Comparison of ENCODE assay signal across 14 cellular contexts in the genomic region with DNA sequence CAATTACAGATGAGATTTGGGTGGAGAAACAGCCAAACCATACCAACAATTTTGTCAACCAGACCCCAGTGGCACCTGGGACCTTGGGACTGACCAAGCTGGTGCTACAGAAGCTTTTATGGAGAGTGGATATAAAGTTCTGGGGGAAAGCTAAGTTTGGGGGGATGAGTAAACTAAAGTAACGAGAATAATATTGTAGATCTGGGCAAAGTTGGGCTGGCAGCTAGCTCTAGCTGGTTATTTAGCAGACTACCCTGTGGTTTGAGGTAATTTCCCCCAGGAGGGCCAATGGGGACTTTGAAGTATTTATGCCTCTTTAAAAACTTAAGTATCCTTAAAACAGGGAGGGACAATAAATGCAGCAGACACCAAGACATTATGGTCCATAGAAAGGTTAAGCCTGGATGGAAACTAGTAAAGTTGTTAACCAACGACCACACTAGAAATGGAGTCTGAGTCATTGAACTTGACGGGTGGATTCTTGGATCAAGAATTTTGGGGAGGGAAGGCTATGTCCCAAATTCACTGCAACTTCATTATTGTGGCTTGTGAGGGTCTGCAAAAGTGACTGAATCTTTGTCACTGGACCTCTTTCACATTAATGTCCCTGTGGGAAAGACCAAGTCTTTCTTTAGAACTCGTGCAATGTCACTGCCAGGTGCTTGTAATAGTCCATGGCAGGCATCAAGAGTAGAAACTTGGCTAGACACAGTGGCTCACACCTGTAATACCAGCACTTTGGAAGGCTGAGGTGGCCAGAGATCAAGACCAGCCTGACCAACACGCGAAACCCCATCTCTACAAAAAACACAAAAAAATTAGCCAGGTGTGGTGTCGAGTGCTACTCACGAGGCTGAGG. TPM values are rescaled to one million over a fixed set of nuclear protein-coding genes. Genes with fewer than 3 reads are reported as not detected.
A peak's percentile ranks its signal among the peaks of the same experiment; 100 is the strongest.
DNase-seq lines count a peak whose midpoint lies in the region; ATAC-seq and TF ChIP-seq lines count a peak whose summit lies in the region.
"Had no signal": no experiment of that assay in that cellular context is flagged by ENCODE, and none has a peak within 500 bp of the region (broad histone marks: within the 10 kb centered on the region; RNA-seq: fewer than 3 reads in every experiment).

No MANE protein-coding gene starts in this region.

- intact Hi-C loops in transverse colon (cut with DNase I; ENCODE audit: low total_unique reads), result no loop called here

- ATAC-seq in stimulated activated memory B cell treated with anti-CD40 and anti-IgM and Interleukin-4, amounts not matched to agents 10 μg/mL and 1 μg/mL and 100 μg/mL, for 72 hours, result no peak
- no peak for ATAC-seq in GM18867 (IDR thresholded peaks at IDR 0.05; ENCODE audit: unreplicated experiment)

- WGBS in HUES64, result 93% methylated on average over 8 of the region's 8 CpGs
- WGBS in transverse colon (ENCODE audit: low coverage in 1 of 2), 2 donors, result 87% methylated on average over 6 to 8 of the region's 8 CpGs

- H3K27me3 Mint-ChIP-seq in activated naive CD4-positive, alpha-beta T cell treated with anti-CD3 and anti-CD28 coated beads, Interleukin-2, amount 50 U/mL, for 24 hours, result no peaks in the 10 kb centered on the region
- peaks cover 9% of the 10 kb centered on the region for H3K27me3 Mint-ChIP-seq in endothelial cell (ENCODE audit: unreplicated experiment)
- no peaks in the 10 kb centered on the region for H3K27me3 Mint-ChIP-seq in stimulated activated memory B cell treated with anti-CD40 and anti-IgM and Interleukin-4, amounts not matched to agents 10 μg/mL and 1 μg/mL and 100 μg/mL, for 72 hours
- H3K27me3 Mint-ChIP-seq: activated CD4-positive, alpha-beta memory T cell treated with anti-CD3 and anti-CD28 coated beads for 36 hours had no signal

- no peak overlapping the region for H3K9ac ChIP-seq in HUES64 (ENCODE audit: low read depth, low read length)

- DNase-seq in activated naive CD4-positive, alpha-beta T cell treated with anti-CD3 and anti-CD28 coated beads, Interleukin-2, amount 50 U/mL, for 16 hours, result no peak
- DNase-seq in endothelial cell (ENCODE audit: low spot score), result no peak
- no peak for DNase-seq in NCI-H226
- no peak for DNase-seq in transverse colon
- DNase-seq: activated CD4-positive, alpha-beta memory T cell treated with anti-CD3 and anti-CD28 coated beads for 36 hours; activated effector memory CD4-positive, alpha-beta T cell treated with Interleukin-2 at 50 U/mL for 16 hours; central memory CD4-positive, alpha-beta T cell; NCI-H2029; ovary had no signal

- in situ Hi-C loops in transverse colon (cut with MboI; ENCODE audit: low pct_ligation_motif_present in 1 of 4, low pct_unique_long_range_greater_than_20kb in 1 of 4, low sequenced_read_pairs in 3 of 4), result no loop called here

- peaks cover 28% of the 10 kb centered on the region for H3K4me1 ChIP-seq in HUES64 (ENCODE audit: insufficient read depth, low read length)
- H3K4me1 ChIP-seq in transverse colon, result no peaks in the 10 kb centered on the region

- H3K4me1 Mint-ChIP-seq in activated naive CD4-positive, alpha-beta T cell treated with anti-CD3 and anti-CD28 coated beads, Interleukin-2, amount 50 U/mL, for 24 hours, result peaks cover 50% of the 10 kb centered on the region
- peaks cover 37% of the 10 kb centered on the region for H3K4me1 Mint-ChIP-seq in endothelial cell (ENCODE audit: unreplicated experiment)
- H3K4me1 Mint-ChIP-seq in stimulated activated memory B cell treated with anti-CD40 and anti-IgM and Interleukin-4, amounts not matched to agents 10 μg/mL and 1 μg/mL and 100 μg/mL, for 72 hours, result peaks cover 51% of the 10 kb centered on the region

- H3K27ac Mint-ChIP-seq in activated naive CD4-positive, alpha-beta T cell treated with anti-CD3 and anti-CD28 coated beads, Interleukin-2, amount 50 U/mL, for 24 hours, result peak overlapping the region; percentile 92
- peak overlapping the region; percentile 75 for H3K27ac Mint-ChIP-seq in endothelial cell (ENCODE audit: unreplicated experiment)
- H3K27ac Mint-ChIP-seq in stimulated activated memory B cell treated with anti-CD40 and anti-IgM and Interleukin-4, amounts not matched to agents 10 μg/mL and 1 μg/mL and 100 μg/mL, for 72 hours, result peak overlapping the region; percentile 10

- no peaks in the 10 kb centered on the region for H3K9me3 Mint-ChIP-seq in activated naive CD4-positive, alpha-beta T cell treated with anti-CD3 and anti-CD28 coated beads, Interleukin-2, amount 50 U/mL, for 24 hours
- no peaks in the 10 kb centered on the region for H3K9me3 Mint-ChIP-seq in endothelial cell (ENCODE audit: unreplicated experiment)
- H3K9me3 Mint-ChIP-seq in stimulated activated memory B cell treated with anti-CD40 and anti-IgM and Interleukin-4, amounts not matched to agents 10 μg/mL and 1 μg/mL and 100 μg/mL, for 72 hours, result no peaks in the 10 kb centered on the region
- H3K9me3 Mint-ChIP-seq: activated CD4-positive, alpha-beta memory T cell treated with anti-CD3 and anti-CD28 coated beads for 36 hours had no signal

- H3K27me3 ChIP-seq in HUES64 (ENCODE audit: insufficient read depth, low read length) (no peaks in the 10 kb centered on the region), transverse colon (no peaks in the 10 kb centered on the region)
- H3K27me3 ChIP-seq: ovary had no signal

- H3K36me3 ChIP-seq in HUES64 (ENCODE audit: insufficient read depth, low read length), result peaks cover 42% of the 10 kb centered on the region
- peaks cover 0 to 28% (median 4%) of the 10 kb centered on the region in 4 donors for H3K36me3 ChIP-seq in transverse colon
- H3K36me3 ChIP-seq: ovary had no signal

- peak overlapping the region; percentile 24 for H3K4me3 Mint-ChIP-seq in activated naive CD4-positive, alpha-beta T cell treated with anti-CD3 and anti-CD28 coated beads, Interleukin-2, amount 50 U/mL, for 24 hours
- H3K4me3 Mint-ChIP-seq in endothelial cell (ENCODE audit: unreplicated experiment), result no peak overlapping the region
- H3K4me3 Mint-ChIP-seq in stimulated activated memory B cell treated with anti-CD40 and anti-IgM and Interleukin-4, amounts not matched to agents 10 μg/mL and 1 μg/mL and 100 μg/mL, for 72 hours, result no peak overlapping the region
- H3K4me3 Mint-ChIP-seq: activated CD4-positive, alpha-beta memory T cell treated with anti-CD3 and anti-CD28 coated beads for 36 hours had no signal

- no peak for TF ChIP-seq EP300 in transverse colon (IDR thresholded peaks at IDR 0.05; ENCODE audit: low read depth)

- no peak for TF ChIP-seq POLR2A in transverse colon (IDR thresholded peaks at IDR 0.05)

- H3K9me3 ChIP-seq in HUES64 (ENCODE audit: insufficient read depth, low read depth, low read length), result no peaks in the 10 kb centered on the region
- no peaks in the 10 kb centered on the region for H3K9me3 ChIP-seq in transverse colon
- H3K9me3 ChIP-seq: ovary had no signal

- H3K27ac ChIP-seq in HUES64 (ENCODE audit: low read depth, low read length) (peak overlapping the region; percentile 42; the same call in 1 of the 2 replicates), transverse colon (no peak overlapping the region)
- H3K27ac ChIP-seq: ovary had no signal

- TF ChIP-seq CTCF in endothelial cell (IDR thresholded peaks at IDR 0.05; ENCODE audit: unreplicated experiment) (no peak), transverse colon (IDR thresholded peaks at IDR 0.05) (no peak)

- H3K4me3 ChIP-seq in HUES64 (ENCODE audit: low read length) (no peak overlapping the region), transverse colon (no peak overlapping the region)
- H3K4me3 ChIP-seq: ovary had no signal

- peaks cover 35% of the 10 kb centered on the region for H3K36me3 Mint-ChIP-seq in activated naive CD4-positive, alpha-beta T cell treated with anti-CD3 and anti-CD28 coated beads, Interleukin-2, amount 50 U/mL, for 24 hours
- H3K36me3 Mint-ChIP-seq in endothelial cell (ENCODE audit: low read depth, unreplicated experiment), result peaks cover 52% of the 10 kb centered on the region
- H3K36me3 Mint-ChIP-seq in stimulated activated memory B cell treated with anti-CD40 and anti-IgM and Interleukin-4, amounts not matched to agents 10 μg/mL and 1 μg/mL and 100 μg/mL, for 72 hours, result peaks cover 50% of the 10 kb centered on the region

RNA-seq across cellular contexts. Expression of a gene that starts 48.5 kb away (rescaled TPM):
- not detected for polyA plus RNA-seq in HUES64 (2013, experiment 1 of 2)
- not detected for polyA plus RNA-seq in HUES64 (2013, experiment 2 of 2)
- total RNA-seq in endothelial cell (ENCODE audit: unreplicated experiment) (not detected), transverse colon (not detected)
- total RNA-seq: activated CD4-positive, alpha-beta memory T cell treated with anti-CD3 and anti-CD28 coated beads for 36 hours; frontal cortex; ovary had no signal
- polyA plus RNA-seq: ovary had no signal

Comparison
In these comparisons a context has a peak if more than half of its experiments do, and no peak if none do; other contexts are left out.
1. H3K27ac Mint-ChIP-seq: peak in every context shown above with its lines; median percentile 92 in activated naive CD4-positive, alpha-beta T cell treated with anti-CD3 and anti-CD28 coated beads, Interleukin-2, amount 50 U/mL, for 24 hours; 75 in endothelial cell; 10 in stimulated activated memory B cell treated with anti-CD40 and anti-IgM and Interleukin-4, amounts not matched to agents 10 μg/mL and 1 μg/mL and 100 μg/mL, for 72 hours.